1 cellular context compared by ENCODE assay signal in genomic region chr5:32587067-32587551, GRCh38.
TF ChIP-seq lines count a peak whose summit lies in the region.

No MANE protein-coding gene starts in this region.

TF ChIP-seq in GM23338, 12 proteins besides CTCF, POLR2A, EP300 and RAD21 (continued from another document):
- TF ChIP-seq, protein P1, sequence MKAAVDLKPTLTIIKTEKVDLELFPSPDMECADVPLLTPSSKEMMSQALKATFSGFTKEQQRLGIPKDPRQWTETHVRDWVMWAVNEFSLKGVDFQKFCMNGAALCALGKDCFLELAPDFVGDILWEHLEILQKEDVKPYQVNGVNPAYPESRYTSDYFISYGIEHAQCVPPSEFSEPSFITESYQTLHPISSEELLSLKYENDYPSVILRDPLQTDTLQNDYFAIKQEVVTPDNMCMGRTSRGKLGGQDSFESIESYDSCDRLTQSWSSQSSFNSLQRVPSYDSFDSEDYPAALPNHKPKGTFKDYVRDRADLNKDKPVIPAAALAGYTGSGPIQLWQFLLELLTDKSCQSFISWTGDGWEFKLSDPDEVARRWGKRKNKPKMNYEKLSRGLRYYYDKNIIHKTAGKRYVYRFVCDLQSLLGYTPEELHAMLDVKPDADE (IDR thresholded peaks at IDR 0.05), result no peak
- no peak for TF ChIP-seq ZNF462 (CRISPR knock-in tag; IDR thresholded peaks at IDR 0.05)
- TF ChIP-seq CREB1 (CRISPR knock-in tag; IDR thresholded peaks at IDR 0.05; ENCODE audit: low read depth), result no peak
- no peak for TF ChIP-seq NANOG (IDR thresholded peaks at IDR 0.05; ENCODE audit: borderline replicate concordance)
- TF ChIP-seq EZH2phosphoT487 (IDR thresholded peaks at IDR 0.05; ENCODE audit: unreplicated experiment), result no peak
- no peak for TF ChIP-seq POLR2AphosphoS5 (IDR thresholded peaks at IDR 0.05; ENCODE audit: low read depth)
- TF ChIP-seq ZNF114 (CRISPR knock-in tag; IDR thresholded peaks at IDR 0.05), result no peak
- TF ChIP-seq JUNB (IDR thresholded peaks at IDR 0.05; ENCODE audit: unreplicated experiment), result no peak
